ENCODE assay signal across 7 cellular contexts in the genomic region with DNA sequence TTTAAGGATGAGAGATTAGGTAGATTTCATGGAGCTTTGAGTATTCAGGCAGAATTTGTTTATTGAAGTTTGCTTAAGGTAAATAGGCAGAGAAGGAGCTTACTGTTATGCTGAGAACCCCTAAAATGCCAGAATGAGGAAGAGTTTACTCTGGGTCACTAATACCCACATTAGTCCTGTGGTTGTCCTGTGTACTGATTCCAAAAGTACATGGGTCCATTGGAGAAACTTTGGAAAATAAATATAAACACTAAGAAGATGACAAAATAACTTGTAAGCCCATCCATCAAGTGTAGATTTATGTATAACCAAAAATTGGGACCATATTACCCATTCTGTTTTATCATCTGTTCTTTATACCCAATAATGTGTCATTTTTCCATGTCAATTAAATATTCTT.
"Had no signal": no experiment of that assay in that cellular context is flagged by ENCODE, and none has a peak within 500 bp of the region (broad histone marks: within the 10 kb centered on the region; RNA-seq: fewer than 3 reads in every experiment).

No MANE protein-coding gene starts in this region.

- H3K4me2 ChIP-seq: GM23338 had no signal

- H3K4me3 ChIP-seq: GM23338, K562 had no signal

- ATAC-seq: GM23338, K562 had no signal

- DNase-seq: H9, HCEC 1CT had no signal

- H3K27ac Mint-ChIP-seq: GM23338 had no signal

- H3K4me3 Mint-ChIP-seq: GM23338, H9 had no signal

- FAIRE-seq: H1, H54, HTR-8/SVneo, K562 had no signal

- H2AFZ ChIP-seq: GM23338 had no signal

- H3K9me3 Mint-ChIP-seq: GM23338, H9 had no signal
